ENCODE assay signal across 28 cellular contexts in the genomic region with DNA sequence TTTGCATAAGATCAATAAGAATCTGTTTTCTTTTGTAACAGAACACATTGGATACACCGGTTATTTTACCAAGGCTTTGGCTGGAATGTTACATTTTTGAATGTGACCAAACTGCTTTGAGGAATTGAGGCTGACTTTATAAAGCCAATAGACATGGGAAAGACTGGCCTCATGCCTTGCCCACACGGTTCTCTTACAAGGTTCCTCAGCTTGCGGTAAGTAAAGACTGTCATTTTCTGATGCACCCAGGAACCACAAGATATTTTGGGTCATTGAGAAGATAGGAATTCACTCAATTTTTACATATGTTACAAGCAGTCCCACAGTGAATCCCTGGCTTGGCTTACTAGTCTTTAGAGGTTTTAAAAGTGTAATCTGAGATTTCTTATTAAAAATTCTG. TPM values are rescaled to one million over a fixed set of nuclear protein-coding genes. Genes with fewer than 3 reads are reported as not detected.
DNase-seq lines count a peak whose midpoint lies in the region; ATAC-seq, FAIRE-seq and TF ChIP-seq lines count a peak whose summit lies in the region.
"Had no signal": no experiment of that assay in that cellular context is flagged by ENCODE, and none has a peak within 500 bp of the region (broad histone marks: within the 10 kb centered on the region; RNA-seq: fewer than 3 reads in every experiment).

No MANE protein-coding gene starts in this region.

- peak overlapping the region; percentile 74 for H2BK15ac ChIP-seq in mesendoderm (replicated peaks; ENCODE audit: low read depth)

- TF ChIP-seq EP300 in esophagus muscularis mucosa (IDR thresholded peaks at IDR 0.05), result no peak

- CTCF ChIA-PET in mammary epithelial cell (lab: Charles Lee; ENCODE audit: low non-redundant PET) (interaction anchor here (4.2 kb wide), 1 partner anchor 79 kb away, joined by 57 read pairs; the partner anchor contains the start of gene EIF3F), A673 (lab: Charles Lee) (no interaction called here)

- no peak overlapping the region for H3K4me3 ChIP-seq in HUES64 (ENCODE audit: low read length)
- peak overlapping the region; percentile 9 to 58 (median 31) for H3K4me3 ChIP-seq in mammary epithelial cell (replicated peaks in 1 of 3; ENCODE audit: insufficient read depth in 1 of 3, low read depth in 2 of 3, low read length in 3 of 3)
- no peak overlapping the region for H3K4me3 ChIP-seq in mesendoderm (ENCODE audit: low read length)
- no peak overlapping the region for H3K4me3 ChIP-seq in A673 (ENCODE audit: low read depth, low read length, poor library complexity, severe bottlenecking)
- H3K4me3 ChIP-seq in esophagus muscularis mucosa, result no peak overlapping the region
- H3K4me3 ChIP-seq: right atrium auricular region, upper lobe of left lung had no signal

- POLR2A ChIA-PET in A673 (lab: Charles Lee; ENCODE audit: low non-redundant PET), result no interaction called here

- no peak overlapping the region for H3K23ac ChIP-seq in mesendoderm (ENCODE audit: low read length)

- peak overlapping the region; percentile 93 for H2BK120ac ChIP-seq in mesendoderm (ENCODE audit: low read depth, low read length)

- no peak overlapping the region for H4K5ac ChIP-seq in mesendoderm (ENCODE audit: low read length)

- no peak for TF ChIP-seq CTCF in mammary epithelial cell (conservative IDR thresholded peaks at IDR 0.05 in 1 of 2, IDR thresholded peaks at IDR 0.05 in 1 of 2; ENCODE audit: extremely low read depth in 1 of 2, insufficient read depth in 1 of 2, low read depth in 1 of 2, low read length in 2 of 2)
- no peak for TF ChIP-seq CTCF in A673 (conservative IDR thresholded peaks at IDR 0.05; ENCODE audit: low read depth, low read length)
- no peak for TF ChIP-seq CTCF in esophagus muscularis mucosa (IDR thresholded peaks at IDR 0.05)

- H3K9ac ChIP-seq in HUES64 (ENCODE audit: low read depth, low read length) (peak overlapping the region; percentile 68; the same call in 1 of the 2 replicates), mammary epithelial cell (ENCODE audit: insufficient read depth, low read length) (peak overlapping the region; percentile 16), mesendoderm (ENCODE audit: low read length) (peak overlapping the region; percentile 23)
- H3K9ac ChIP-seq: SK-N-SH had no signal

- DNase-seq in mammary epithelial cell (no peak), mesendoderm (no peak), HTR-8/SVneo (ENCODE audit: insufficient read length, low spot score) (no peak), A673 (ENCODE audit: low spot score) (no peak), esophagus muscularis mucosa (ENCODE audit: extremely low spot score) (no peak)
- DNase-seq: activated CD4-positive, CD25-positive, alpha-beta regulatory T cell treated with anti-CD3 and anti-CD28 coated beads, Interleukin-2, amount 50 U/mL, for 72 hours; activated CD8-positive, alpha-beta T cell treated with anti-CD3 and anti-CD28 coated beads, Interleukin-2, amount 10 ng/mL, durations not matched to agents 7 days and 5 days; activated effector memory CD4-positive, alpha-beta T cell treated with Interleukin-2 at 50 U/mL for 16 hours; activated naive CD8-positive, alpha-beta T cell treated with anti-CD3 and anti-CD28 coated beads for 36 hours; CD4-positive, CD25-positive, alpha-beta regulatory T cell; dermis blood vessel endothelial cell; DND-41; kidney; NCI-H1436; NCI-H2107; NCI-H446 treated with DMSO at 0.1 percent for 48 hours; SK-N-SH; stimulated activated CD4-positive, alpha-beta T cell treated with anti-CD3 and anti-CD28 coated beads, Interleukin-2, amount 100 ng/mL, for 48 hours; T-helper 17 cell had no signal

- H3K27me3 ChIP-seq in HUES64 (ENCODE audit: insufficient read depth, low read length) (no peaks in the 10 kb centered on the region), mammary epithelial cell (ENCODE audit: insufficient read depth, low read length) (no peaks in the 10 kb centered on the region), mesendoderm (ENCODE audit: insufficient read depth, low read length, poor library complexity) (no peaks in the 10 kb centered on the region), A673 (replicated peaks; ENCODE audit: insufficient read depth, low read depth, low read length, poor library complexity) (peaks cover 7% of the 10 kb centered on the region), esophagus muscularis mucosa (peaks cover 0 to 5% (median 0%) of the 10 kb centered on the region in 4 donors)
- H3K27me3 ChIP-seq: right atrium auricular region, upper lobe of left lung had no signal

- H3K79me2 ChIP-seq in mammary epithelial cell (ENCODE audit: insufficient read depth, low read length) (peaks cover 35% of the 10 kb centered on the region), mesendoderm (ENCODE audit: control insufficient read depth, insufficient read depth, low read length) (peaks cover 25% of the 10 kb centered on the region)

- peaks cover 70% of the 10 kb centered on the region for H3K4me1 ChIP-seq in HUES64 (ENCODE audit: insufficient read depth, low read length)
- peaks cover 46% of the 10 kb centered on the region for H3K4me1 ChIP-seq in mammary epithelial cell (ENCODE audit: insufficient read depth, low read length)
- H3K4me1 ChIP-seq in mesendoderm (ENCODE audit: control insufficient read depth, low read depth, low read length), result peaks cover 15% of the 10 kb centered on the region
- no peaks in the 10 kb centered on the region for H3K4me1 ChIP-seq in A673 (ENCODE audit: insufficient read depth, low read length, poor library complexity, severe bottlenecking)
- no peaks in the 10 kb centered on the region for H3K4me1 ChIP-seq in esophagus muscularis mucosa
- H3K4me1 ChIP-seq: right atrium auricular region, upper lobe of left lung had no signal

- in situ Hi-C loops in mammary epithelial cell (cut with MboI; ENCODE audit: low sequenced_read_pairs in 2 of 2), result loop anchor here (5.0 kb wide), 1 partner anchor 80 kb away; the partner anchor contains the start of gene EIF3F (in 2 of the 2)

- H3K4ac ChIP-seq in mesendoderm (ENCODE audit: low read depth, low read length), result no peak overlapping the region

- no peak overlapping the region for H2AK5ac ChIP-seq in mesendoderm (ENCODE audit: low read length)

- H3K36me3 ChIP-seq in HUES64 (ENCODE audit: insufficient read depth, low read length), result 0 out of 2 replicates have a peak, but pooled peaks cover 5% of the 10 kb centered on the region
- no peaks in the 10 kb centered on the region for H3K36me3 ChIP-seq in mammary epithelial cell (ENCODE audit: insufficient read depth, low read length)
- no peaks in the 10 kb centered on the region for H3K36me3 ChIP-seq in mesendoderm (ENCODE audit: control insufficient read depth, insufficient read depth, low read length)
- H3K36me3 ChIP-seq in A673 (ENCODE audit: insufficient read depth, low read length, poor library complexity, severe bottlenecking), result no peaks in the 10 kb centered on the region
- H3K36me3 ChIP-seq in esophagus muscularis mucosa, result no peaks in the 10 kb centered on the region
- H3K36me3 ChIP-seq: right atrium auricular region, upper lobe of left lung had no signal

- BruUV-seq in mammary epithelial cell (replicated peaks; lab: Mats Ljungman, UMichigan), result no TSS peak
- BruUV-seq in A673 (replicated peaks; lab: Mats Ljungman, UMichigan), result no TSS peak

- H3K18ac ChIP-seq in mesendoderm (ENCODE audit: low read length), result peak overlapping the region; percentile 100

- H3K4me2 ChIP-seq in mammary epithelial cell (ENCODE audit: insufficient read depth, low read depth, low read length) (peak overlapping the region; percentile 73), mesendoderm (ENCODE audit: low read length) (no peak overlapping the region)
- H3K4me2 ChIP-seq: SK-N-SH had no signal

- no peak overlapping the region for H4K8ac ChIP-seq in mesendoderm (ENCODE audit: low read depth, low read length)

- no peak for TF ChIP-seq POLR2A in esophagus muscularis mucosa (IDR thresholded peaks at IDR 0.05; ENCODE audit: low read depth)

- H3K56ac ChIP-seq in mesendoderm (ENCODE audit: low read length), result peak overlapping the region; percentile 73

- no peaks in the 10 kb centered on the region for H4K20me1 ChIP-seq in mammary epithelial cell (ENCODE audit: insufficient read depth, low read length)

- H3K27ac ChIP-seq in HUES64 (ENCODE audit: low read depth, low read length), result peak overlapping the region; percentile 92
- H3K27ac ChIP-seq in mammary epithelial cell (ENCODE audit: insufficient read depth, low read depth, low read length), result peak overlapping the region; percentile 40
- H3K27ac ChIP-seq in mesendoderm (ENCODE audit: low read depth, low read length), result peak overlapping the region; percentile 78
- H3K27ac ChIP-seq in A673 (ENCODE audit: low read depth, low read length, poor library complexity, severe bottlenecking), result no peak overlapping the region
- no peak overlapping the region for H3K27ac ChIP-seq in esophagus muscularis mucosa (replicated peaks in 1 of 4)
- H3K27ac ChIP-seq: right atrium auricular region had no signal

- ATAC-seq in HG02981 (IDR thresholded peaks at IDR 0.05; ENCODE audit: unreplicated experiment), result no peak
- ATAC-seq: activated CD8-positive, alpha-beta T cell treated with anti-CD3 and anti-CD28 coated beads, Interleukin-2, amount 10 ng/mL, durations not matched to agents 7 days and 5 days; T-helper 17 cell had no signal

- no peaks in the 10 kb centered on the region for H3K9me3 ChIP-seq in HUES64 (ENCODE audit: insufficient read depth, low read depth, low read length)
- H3K9me3 ChIP-seq in mammary epithelial cell (replicated peaks; ENCODE audit: insufficient read depth, low read length), result no peaks in the 10 kb centered on the region
- H3K9me3 ChIP-seq in A673 (ENCODE audit: low read depth, low read length, poor library complexity, severe bottlenecking), result no peaks in the 10 kb centered on the region
- H3K9me3 ChIP-seq in esophagus muscularis mucosa, result no peaks in the 10 kb centered on the region
- H3K9me3 ChIP-seq: right atrium auricular region, SK-N-SH, upper lobe of left lung had no signal

- H2AFZ ChIP-seq in mammary epithelial cell (ENCODE audit: low read depth, low read length), result no peak overlapping the region

- H3K79me1 ChIP-seq in mesendoderm (ENCODE audit: low read length), result no peaks in the 10 kb centered on the region

- no peak for FAIRE-seq in HTR-8/SVneo (lab: Jason Lieb, UNC)
- FAIRE-seq: endometrium, kidney had no signal

- intact Hi-C loops in mammary epithelial cell (cut with micrococcal nuclease), result no loop called here
- intact Hi-C loops in A673 (cut with micrococcal nuclease; ENCODE audit: unreplicated experiment), result no loop called here
- intact Hi-C loops in esophagus muscularis mucosa (cut with DNase I), result no loop called here

- H2BK5ac ChIP-seq in mesendoderm (ENCODE audit: low read length), result peak overlapping the region; percentile 27

- dilution Hi-C loops in mammary epithelial cell (cut with HindIII; ENCODE audit: low sequenced_read_pairs), result loop anchor here (5.0 kb wide), 1 partner anchor 60 kb away; the partner anchor contains the start of gene NLRP10

- 48% methylated on average over 3 of the region's 3 CpGs for WGBS in HUES64
- 7% methylated on average over 3 of the region's 3 CpGs for WGBS in mammary epithelial cell (ENCODE audit: low coverage, missing lambda C conversion rate)
- WGBS in mesendoderm (ENCODE audit: extremely low coverage, insufficient coverage, low lambda C conversion rate), result no CpG with 5 or more reads among the region's 3 CpGs
- 74% methylated on average over 3 of the region's 3 CpGs for WGBS in esophagus muscularis mucosa

RNA-seq across cellular contexts. Expression of gene OR10A6, which starts 23.9 kb away (rescaled TPM):
- polyA plus RNA-seq in HUES64 (2013, experiment 1 of 2), result not detected
- not detected for polyA plus RNA-seq in HUES64 (2013, experiment 2 of 2)
- not detected for total RNA-seq in mammary epithelial cell
- polyA plus RNA-seq in mammary epithelial cell, result 0.02 TPM
- not detected for polyA minus RNA-seq in mammary epithelial cell
- polyA plus RNA-seq in mesendoderm (2013, experiment 1 of 2), result not detected
- polyA plus RNA-seq in mesendoderm (2013, experiment 2 of 2), result not detected
- total RNA-seq in A673 (2021), result not detected in 2 replicates
- not detected for total RNA-seq in esophagus muscularis mucosa
- total RNA-seq: activated CD8-positive, alpha-beta T cell treated with anti-CD3 and anti-CD28 coated beads, Interleukin-2, amount 10 ng/mL, durations not matched to agents 7 days and 5 days; activated naive CD8-positive, alpha-beta T cell treated with anti-CD3 and anti-CD28 coated beads for 36 hours; CD4-positive, CD25-positive, alpha-beta regulatory T cell; dermis blood vessel endothelial cell; kidney; liver; mucosa of gallbladder; right atrium auricular region; subcutaneous adipose tissue; T-helper 17 cell; upper lobe of left lung had no signal
- polyA plus RNA-seq: CD4-positive, CD25-positive, alpha-beta regulatory T cell; IgD-negative memory B cell; liver; SK-N-SH had no signal

RNA-seq across cellular contexts. Expression of gene OR10A3, which starts 34.4 kb away (rescaled TPM):
- polyA plus RNA-seq in HUES64 (2013, experiment 1 of 2), result not detected
- polyA plus RNA-seq in HUES64 (2013, experiment 2 of 2), result not detected
- under 1 TPM in 1 of 2 donors, not detected in 1; 0.17 TPM for total RNA-seq in mammary epithelial cell
- not detected for polyA plus RNA-seq in mammary epithelial cell
- not detected for polyA minus RNA-seq in mammary epithelial cell
- not detected for polyA plus RNA-seq in mesendoderm (2013, experiment 1 of 2)
- not detected for polyA plus RNA-seq in mesendoderm (2013, experiment 2 of 2)
- total RNA-seq in A673 (2021), result not detected in 2 replicates
- total RNA-seq in esophagus muscularis mucosa, result not detected
- total RNA-seq: activated CD8-positive, alpha-beta T cell treated with anti-CD3 and anti-CD28 coated beads, Interleukin-2, amount 10 ng/mL, durations not matched to agents 7 days and 5 days; activated naive CD8-positive, alpha-beta T cell treated with anti-CD3 and anti-CD28 coated beads for 36 hours; CD4-positive, CD25-positive, alpha-beta regulatory T cell; dermis blood vessel endothelial cell; kidney; liver; mucosa of gallbladder; right atrium auricular region; subcutaneous adipose tissue; T-helper 17 cell; upper lobe of left lung had no signal
- polyA plus RNA-seq: CD4-positive, CD25-positive, alpha-beta regulatory T cell; IgD-negative memory B cell; liver; SK-N-SH had no signal

RNA-seq across cellular contexts. Expression of gene NLRP10, which starts 58.1 kb away (rescaled TPM):
- 0.45 TPM for polyA plus RNA-seq in HUES64 (2013, experiment 1 of 2)
- polyA plus RNA-seq in HUES64 (2013, experiment 2 of 2), result not detected
- total RNA-seq in mammary epithelial cell (10 to 100 TPM in 1 of 2 donors, 1 to 10 TPM in 1; 9.2 to 18.0 TPM), A673 (2021) (not detected in 2 replicates), esophagus muscularis mucosa (not detected)
- polyA plus RNA-seq in mammary epithelial cell, result 4.9 TPM
- polyA minus RNA-seq in mammary epithelial cell, result 27.5 TPM
- 0.04 TPM for polyA plus RNA-seq in mesendoderm (2013, experiment 1 of 2)
- polyA plus RNA-seq in mesendoderm (2013, experiment 2 of 2), result 0.04 TPM
- total RNA-seq: activated CD8-positive, alpha-beta T cell treated with anti-CD3 and anti-CD28 coated beads, Interleukin-2, amount 10 ng/mL, durations not matched to agents 7 days and 5 days; activated naive CD8-positive, alpha-beta T cell treated with anti-CD3 and anti-CD28 coated beads for 36 hours; CD4-positive, CD25-positive, alpha-beta regulatory T cell; kidney; liver; mucosa of gallbladder; right atrium auricular region; subcutaneous adipose tissue; T-helper 17 cell; upper lobe of left lung had no signal
- polyA plus RNA-seq: CD4-positive, CD25-positive, alpha-beta regulatory T cell; IgD-negative memory B cell; liver had no signal

Comparison
In these comparisons a context has a peak if more than half of its experiments do, and no peak if none do; other contexts are left out.
1. H3K27ac ChIP-seq: peak in HUES64 (single experiment), mammary epithelial cell (single experiment) and mesendoderm (single experiment); none in A673 (single experiment) and esophagus muscularis mucosa (0 of 4).
2. H3K4me3 ChIP-seq: peak in mammary epithelial cell (3 of 3); none in HUES64 (single experiment), mesendoderm (single experiment), A673 (single experiment) and esophagus muscularis mucosa (0 of 4).
3. H3K9ac ChIP-seq: peak in every context shown above with its lines; median percentile 68 in HUES64; 23 in mesendoderm; 16 in mammary epithelial cell.
4. RNA of gene NLRP10, which starts 58.1 kb away (total RNA-seq): 9.2 to 18.0 TPM in mammary epithelial cell; not detected in A673 and not detected in esophagus muscularis mucosa; every median in the first group is over 10 times any median in the second.